ENCODE assay signal across 11 cellular contexts in the genomic region with DNA sequence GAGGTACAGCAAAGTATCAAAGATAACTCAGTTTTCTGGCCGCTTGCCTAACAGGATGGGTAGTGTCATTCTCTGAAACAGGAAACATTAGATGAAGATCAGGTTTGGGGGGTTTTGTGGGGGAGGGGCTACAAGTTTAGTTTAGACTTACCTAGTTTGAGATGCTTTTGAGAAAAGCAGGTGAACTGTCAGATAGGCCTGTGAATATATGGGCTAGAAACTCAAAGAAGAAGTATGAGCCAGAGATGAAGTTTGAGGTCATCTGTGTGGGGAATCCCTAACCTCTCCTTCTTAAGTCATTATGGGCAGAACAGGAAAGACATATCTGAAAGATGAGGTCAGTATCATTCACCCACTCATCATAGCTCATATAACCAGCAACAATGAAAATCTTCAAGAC. TPM values are rescaled to one million over a fixed set of nuclear protein-coding genes. Genes with fewer than 3 reads are reported as not detected.
DNase-seq lines count a peak whose midpoint lies in the region; ATAC-seq and TF ChIP-seq lines count a peak whose summit lies in the region.
"Had no signal": no experiment of that assay in that cellular context is flagged by ENCODE, and none has a peak within 500 bp of the region (broad histone marks: within the 10 kb centered on the region; RNA-seq: fewer than 3 reads in every experiment).

No MANE protein-coding gene starts in this region.

- H3K4me3 ChIP-seq in ACC112 (ENCODE audit: low read depth, low read length): no peak overlapping the region
- H3K4me3 ChIP-seq in RWPE2 (ENCODE audit: severe bottlenecking): no peak overlapping the region
- no peak overlapping the region for H3K4me3 ChIP-seq in fibroblast of pulmonary artery (replicated peaks; ENCODE audit: low read depth, low read length)
- H3K4me3 ChIP-seq in transverse colon: no peak overlapping the region
- H3K4me3 ChIP-seq in adrenal gland: no peak overlapping the region
- H3K4me3 ChIP-seq: SK-N-MC had no signal

- H3K27me3 ChIP-seq in ACC112 (ENCODE audit: insufficient read depth, low read length): no peaks in the 10 kb centered on the region
- no peaks in the 10 kb centered on the region for H3K27me3 ChIP-seq in RWPE2 (ENCODE audit: insufficient read depth, poor library complexity, severe bottlenecking)
- H3K27me3 ChIP-seq in transverse colon: no peaks in the 10 kb centered on the region
- H3K27me3 ChIP-seq in adrenal gland: peaks cover 9% of the 10 kb centered on the region

- ATAC-seq in GM18868 (IDR thresholded peaks at IDR 0.05; ENCODE audit: unreplicated experiment) (peak; percentile 88), RWPE2 (ENCODE audit: low read depth) (peak; percentile 92)

- no peaks in the 10 kb centered on the region for H3K36me3 ChIP-seq in ACC112 (ENCODE audit: insufficient read depth, low read length)
- H3K36me3 ChIP-seq in RWPE2 (ENCODE audit: low read depth): no peaks in the 10 kb centered on the region
- H3K36me3 ChIP-seq in transverse colon: no peaks in the 10 kb centered on the region
- no peaks in the 10 kb centered on the region for H3K36me3 ChIP-seq in adrenal gland (replicated peaks in 1 of 2)

- TF ChIP-seq EP300 in transverse colon (IDR thresholded peaks at IDR 0.05; ENCODE audit: low read depth): no peak

- peak overlapping the region; percentile 68 for H3K27ac ChIP-seq in ACC112 (ENCODE audit: low read depth, low read length)
- H3K27ac ChIP-seq in RWPE2 (ENCODE audit: poor library complexity, severe bottlenecking): peak overlapping the region; percentile 56
- H3K27ac ChIP-seq in transverse colon: no peak overlapping the region
- no peak overlapping the region for H3K27ac ChIP-seq in adrenal gland
- H3K27ac ChIP-seq: SK-N-MC had no signal

- TF ChIP-seq CTCF in RWPE2 (IDR thresholded peaks at IDR 0.05; ENCODE audit: poor library complexity, severe bottlenecking) (no peak), fibroblast of pulmonary artery (IDR thresholded peaks at IDR 0.05; ENCODE audit: low read length, missing control alignments) (no peak), transverse colon (IDR thresholded peaks at IDR 0.05) (no peak), adrenal gland (IDR thresholded peaks at IDR 0.05) (no peak)

- peaks cover 55% of the 10 kb centered on the region for H3K4me1 ChIP-seq in ACC112 (ENCODE audit: control insufficient read depth, insufficient read depth, low read length, unreplicated experiment)
- H3K4me1 ChIP-seq in RWPE2 (ENCODE audit: insufficient read depth, poor library complexity, severe bottlenecking): peaks cover 41% of the 10 kb centered on the region
- H3K4me1 ChIP-seq in transverse colon: no peaks in the 10 kb centered on the region
- H3K4me1 ChIP-seq in adrenal gland (replicated peaks in 1 of 2): no peaks in the 10 kb centered on the region

- 79 to 88% methylated on average over 1 of the region's 1 CpG for WGBS in transverse colon (ENCODE audit: low coverage in 1 of 2), 2 donors
- 84 to 92% (median 90%) methylated on average over 1 of the region's 1 CpG for WGBS in adrenal gland, 4 donors

- DNase-seq in RWPE2 (ENCODE audit: low spot score): no peak
- peak; percentile 60 for DNase-seq in fibroblast of pulmonary artery (ENCODE audit: low read depth)
- no peak for DNase-seq in transverse colon
- DNase-seq in GF-D8 (lab: John Stamatoyannopoulos, UW): no peak
- no peak for DNase-seq in epidermal melanocyte (ENCODE audit: insufficient read length, low spot score)
- no peak for DNase-seq in adrenal gland
- DNase-seq: NCI-H2081, posterior cingulate gyrus had no signal

- no peak for TF ChIP-seq POLR2A in transverse colon (IDR thresholded peaks at IDR 0.05)
- TF ChIP-seq POLR2A in adrenal gland (IDR thresholded peaks at IDR 0.05): no peak

- H2AFZ ChIP-seq in ACC112 (ENCODE audit: low read length, unreplicated experiment): no peak overlapping the region

- no peaks in the 10 kb centered on the region for H3K79me2 ChIP-seq in ACC112 (ENCODE audit: control insufficient read depth, insufficient read depth, low read length, unreplicated experiment)

- intact Hi-C loops in transverse colon (cut with DNase I; ENCODE audit: low total_unique reads): no loop called here
- intact Hi-C loops in adrenal gland (cut with DNase I): no loop called here

- in situ Hi-C loops in transverse colon (cut with MboI; ENCODE audit: low pct_ligation_motif_present in 1 of 4, low pct_unique_long_range_greater_than_20kb in 1 of 4, low sequenced_read_pairs in 3 of 4): no loop called here

- H3K9me3 ChIP-seq in RWPE2 (ENCODE audit: severe bottlenecking) (no peaks in the 10 kb centered on the region), transverse colon (no peaks in the 10 kb centered on the region), adrenal gland (replicated peaks in 1 of 3) (no peaks in the 10 kb centered on the region)

RNA-seq across cellular contexts. Expression of a gene that starts 11.9 kb away (rescaled TPM):
- total RNA-seq in transverse colon (not detected), adrenal gland (not detected)
- polyA plus RNA-seq in adrenal gland: not detected

RNA-seq across cellular contexts. Expression of a gene that starts 14.0 kb away (rescaled TPM):
- total RNA-seq in transverse colon (10 to 100 TPM in 2 of 4 donors, 1 to 10 TPM in 2; 5.6 to 19.7 (median 10.3) TPM), adrenal gland (1 to 10 TPM; 1.6 to 5.4 (median 3.1) TPM)
- 1 to 10 TPM; 1.5 to 1.8 (median 1.7) TPM for polyA plus RNA-seq in adrenal gland

RNA-seq across cellular contexts. Expression of a gene that starts 14.3 kb away (rescaled TPM):
- not detected for total RNA-seq in transverse colon
- not detected for total RNA-seq in adrenal gland
- not detected for polyA plus RNA-seq in adrenal gland

Comparison
In these comparisons a context has a peak if more than half of its experiments do, and no peak if none do; other contexts are left out.
1. H3K27ac ChIP-seq: peak in ACC112 (single experiment) and RWPE2 (single experiment); none in transverse colon (0 of 4) and adrenal gland (0 of 5).